2 cellular contexts compared by ENCODE assay signal in the genomic region with DNA sequence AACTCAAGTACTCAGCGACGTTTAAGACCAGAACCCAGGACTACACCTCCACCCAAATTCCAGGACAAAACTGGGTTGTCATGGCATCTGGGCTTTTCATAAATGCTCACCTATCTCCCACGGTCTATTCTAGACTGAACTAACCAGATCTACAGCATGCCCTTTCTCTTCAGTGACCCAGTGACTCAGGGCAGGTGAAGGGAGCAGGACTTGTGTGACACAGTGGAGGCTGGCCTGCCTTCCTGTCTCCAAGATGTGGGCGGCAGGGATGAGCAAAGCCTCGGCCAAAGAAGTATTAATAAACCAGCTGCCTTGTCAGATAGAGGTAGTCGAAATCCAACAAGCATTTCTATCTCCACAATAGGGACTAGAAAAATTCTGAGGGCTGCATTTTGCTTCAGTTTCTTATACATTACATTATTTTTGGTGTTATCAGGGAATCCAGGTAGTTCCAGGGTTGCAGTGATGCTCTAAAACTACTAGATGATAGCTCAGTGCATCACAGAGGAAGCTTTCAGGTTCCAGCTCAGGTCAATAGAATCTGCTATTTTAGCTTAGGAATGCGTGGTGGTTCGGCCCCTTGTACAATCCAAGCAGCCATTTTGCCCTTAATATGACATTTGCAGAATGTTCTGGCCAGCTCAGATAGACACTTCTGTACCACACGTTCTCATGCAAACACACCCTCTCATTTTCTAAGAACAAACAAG.
TF ChIP-seq lines count a peak whose summit lies in the region.

No MANE protein-coding gene starts in this region.

TF ChIP-seq in SK-N-SH, 30 proteins besides CTCF, POLR2A, EP300 and RAD21 (continued from another document):
- TF ChIP-seq, protein P1, sequence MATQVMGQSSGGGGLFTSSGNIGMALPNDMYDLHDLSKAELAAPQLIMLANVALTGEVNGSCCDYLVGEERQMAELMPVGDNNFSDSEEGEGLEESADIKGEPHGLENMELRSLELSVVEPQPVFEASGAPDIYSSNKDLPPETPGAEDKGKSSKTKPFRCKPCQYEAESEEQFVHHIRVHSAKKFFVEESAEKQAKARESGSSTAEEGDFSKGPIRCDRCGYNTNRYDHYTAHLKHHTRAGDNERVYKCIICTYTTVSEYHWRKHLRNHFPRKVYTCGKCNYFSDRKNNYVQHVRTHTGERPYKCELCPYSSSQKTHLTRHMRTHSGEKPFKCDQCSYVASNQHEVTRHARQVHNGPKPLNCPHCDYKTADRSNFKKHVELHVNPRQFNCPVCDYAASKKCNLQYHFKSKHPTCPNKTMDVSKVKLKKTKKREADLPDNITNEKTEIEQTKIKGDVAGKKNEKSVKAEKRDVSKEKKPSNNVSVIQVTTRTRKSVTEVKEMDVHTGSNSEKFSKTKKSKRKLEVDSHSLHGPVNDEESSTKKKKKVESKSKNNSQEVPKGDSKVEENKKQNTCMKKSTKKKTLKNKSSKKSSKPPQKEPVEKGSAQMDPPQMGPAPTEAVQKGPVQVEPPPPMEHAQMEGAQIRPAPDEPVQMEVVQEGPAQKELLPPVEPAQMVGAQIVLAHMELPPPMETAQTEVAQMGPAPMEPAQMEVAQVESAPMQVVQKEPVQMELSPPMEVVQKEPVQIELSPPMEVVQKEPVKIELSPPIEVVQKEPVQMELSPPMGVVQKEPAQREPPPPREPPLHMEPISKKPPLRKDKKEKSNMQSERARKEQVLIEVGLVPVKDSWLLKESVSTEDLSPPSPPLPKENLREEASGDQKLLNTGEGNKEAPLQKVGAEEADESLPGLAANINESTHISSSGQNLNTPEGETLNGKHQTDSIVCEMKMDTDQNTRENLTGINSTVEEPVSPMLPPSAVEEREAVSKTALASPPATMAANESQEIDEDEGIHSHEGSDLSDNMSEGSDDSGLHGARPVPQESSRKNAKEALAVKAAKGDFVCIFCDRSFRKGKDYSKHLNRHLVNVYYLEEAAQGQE (IDR thresholded peaks at IDR 0.05; ENCODE audit: low read depth, low read length): no peak

TF ChIP-seq in SK-N-SH treated with all-trans-retinoic acid at 6 μM for 48 hours, 23 proteins besides CTCF, POLR2A, EP300 and RAD21 (continued from another document):
- TF ChIP-seq, protein P2, sequence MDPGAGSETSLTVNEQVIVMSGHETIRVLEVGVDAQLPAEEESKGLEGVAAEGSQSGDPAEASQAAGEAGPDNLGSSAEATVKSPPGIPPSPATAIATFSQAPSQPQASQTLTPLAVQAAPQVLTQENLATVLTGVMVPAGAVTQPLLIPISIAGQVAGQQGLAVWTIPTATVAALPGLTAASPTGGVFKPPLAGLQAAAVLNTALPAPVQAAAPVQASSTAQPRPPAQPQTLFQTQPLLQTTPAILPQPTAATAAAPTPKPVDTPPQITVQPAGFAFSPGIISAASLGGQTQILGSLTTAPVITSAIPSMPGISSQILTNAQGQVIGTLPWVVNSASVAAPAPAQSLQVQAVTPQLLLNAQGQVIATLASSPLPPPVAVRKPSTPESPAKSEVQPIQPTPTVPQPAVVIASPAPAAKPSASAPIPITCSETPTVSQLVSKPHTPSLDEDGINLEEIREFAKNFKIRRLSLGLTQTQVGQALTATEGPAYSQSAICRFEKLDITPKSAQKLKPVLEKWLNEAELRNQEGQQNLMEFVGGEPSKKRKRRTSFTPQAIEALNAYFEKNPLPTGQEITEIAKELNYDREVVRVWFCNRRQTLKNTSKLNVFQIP (CRISPR knock-in tag; IDR thresholded peaks at IDR 0.05; ENCODE audit: borderline replicate concordance, low read depth): no peak
- TF ChIP-seq RARB (CRISPR knock-in tag; IDR thresholded peaks at IDR 0.05) (no peak), SNAI2 (CRISPR knock-in tag; IDR thresholded peaks at IDR 0.05) (no peak), TOX (CRISPR knock-in tag; IDR thresholded peaks at IDR 0.05; ENCODE audit: borderline replicate concordance) (no peak), ZNF70 (CRISPR knock-in tag; IDR thresholded peaks at IDR 0.05) (no peak), ISL1 (CRISPR knock-in tag; IDR thresholded peaks at IDR 0.05) (no peak), GLIS3 (CRISPR knock-in tag; IDR thresholded peaks at IDR 0.05) (no peak), ESRRG (CRISPR knock-in tag; IDR thresholded peaks at IDR 0.05) (no peak), CSDC2 (CRISPR knock-in tag; IDR thresholded peaks at IDR 0.05) (no peak), ARNTL (CRISPR knock-in tag; IDR thresholded peaks at IDR 0.05; ENCODE audit: borderline replicate concordance, low read depth) (no peak), BACH2 (CRISPR knock-in tag; IDR thresholded peaks at IDR 0.05; ENCODE audit: borderline replicate concordance) (no peak), ZNF565 (CRISPR knock-in tag; conservative IDR thresholded peaks at IDR 0.05; ENCODE audit: low read depth) (no peak), ZC3H10 (CRISPR knock-in tag; IDR thresholded peaks at IDR 0.05) (no peak)
- TF ChIP-seq, protein P3, sequence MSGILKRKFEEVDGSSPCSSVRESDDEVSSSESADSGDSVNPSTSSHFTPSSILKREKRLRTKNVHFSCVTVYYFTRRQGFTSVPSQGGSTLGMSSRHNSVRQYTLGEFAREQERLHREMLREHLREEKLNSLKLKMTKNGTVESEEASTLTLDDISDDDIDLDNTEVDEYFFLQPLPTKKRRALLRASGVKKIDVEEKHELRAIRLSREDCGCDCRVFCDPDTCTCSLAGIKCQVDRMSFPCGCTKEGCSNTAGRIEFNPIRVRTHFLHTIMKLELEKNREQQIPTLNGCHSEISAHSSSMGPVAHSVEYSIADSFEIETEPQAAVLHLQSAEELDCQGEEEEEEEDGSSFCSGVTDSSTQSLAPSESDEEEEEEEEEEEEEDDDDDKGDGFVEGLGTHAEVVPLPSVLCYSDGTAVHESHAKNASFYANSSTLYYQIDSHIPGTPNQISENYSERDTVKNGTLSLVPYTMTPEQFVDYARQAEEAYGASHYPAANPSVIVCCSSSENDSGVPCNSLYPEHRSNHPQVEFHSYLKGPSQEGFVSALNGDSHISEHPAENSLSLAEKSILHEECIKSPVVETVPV (CRISPR knock-in tag; IDR thresholded peaks at IDR 0.05): no peak
